In genomic region chr9:116264361-116264760, GRCh38 we compare ENCODE assay signal across 15 cellular contexts.
"Had no signal": no experiment of that assay in that cellular context is flagged by ENCODE, and none has a peak within 500 bp of the region (broad histone marks: within the 10 kb centered on the region; RNA-seq: fewer than 3 reads in every experiment).

No MANE protein-coding gene starts in this region.

- H3K4me1 Mint-ChIP-seq: naive thymus-derived CD8-positive, alpha-beta T cell had no signal

- DNase-seq: effector memory CD8-positive, alpha-beta T cell; foreskin melanocyte; head of caudate nucleus; left colon; mesendoderm; naive thymus-derived CD8-positive, alpha-beta T cell; ovary; sigmoid colon; small intestine; stimulated activated CD4-positive, alpha-beta T cell treated with anti-CD3 and anti-CD28 coated beads, Interleukin-12 subunit alpha, Interleukin-12 subunit beta, amount 100 ng/mL, for 4 hours; stimulated activated naive CD4-positive, alpha-beta T cell; stomach; substantia nigra; transverse colon had no signal

- H3K27ac Mint-ChIP-seq: dendritic cell treated with granulocyte-macrophage colony-stimulating factor and Interleukin-4, amounts not matched to agents 40 ng/mL and 50 ng/mL, for 4 days; effector memory CD8-positive, alpha-beta T cell; naive thymus-derived CD8-positive, alpha-beta T cell had no signal

- H3K27me3 Mint-ChIP-seq: dendritic cell treated with granulocyte-macrophage colony-stimulating factor and Interleukin-4, amounts not matched to agents 40 ng/mL and 50 ng/mL, for 4 days; effector memory CD8-positive, alpha-beta T cell had no signal

- H3K36me3 Mint-ChIP-seq: naive thymus-derived CD8-positive, alpha-beta T cell had no signal

- H3K9me3 Mint-ChIP-seq: dendritic cell treated with granulocyte-macrophage colony-stimulating factor and Interleukin-4, amounts not matched to agents 40 ng/mL and 50 ng/mL, for 4 days; effector memory CD8-positive, alpha-beta T cell had no signal

- H3K4me3 Mint-ChIP-seq: dendritic cell treated with granulocyte-macrophage colony-stimulating factor and Interleukin-4, amounts not matched to agents 40 ng/mL and 50 ng/mL, for 4 days; effector memory CD8-positive, alpha-beta T cell; naive thymus-derived CD8-positive, alpha-beta T cell had no signal
